In the genomic region with DNA sequence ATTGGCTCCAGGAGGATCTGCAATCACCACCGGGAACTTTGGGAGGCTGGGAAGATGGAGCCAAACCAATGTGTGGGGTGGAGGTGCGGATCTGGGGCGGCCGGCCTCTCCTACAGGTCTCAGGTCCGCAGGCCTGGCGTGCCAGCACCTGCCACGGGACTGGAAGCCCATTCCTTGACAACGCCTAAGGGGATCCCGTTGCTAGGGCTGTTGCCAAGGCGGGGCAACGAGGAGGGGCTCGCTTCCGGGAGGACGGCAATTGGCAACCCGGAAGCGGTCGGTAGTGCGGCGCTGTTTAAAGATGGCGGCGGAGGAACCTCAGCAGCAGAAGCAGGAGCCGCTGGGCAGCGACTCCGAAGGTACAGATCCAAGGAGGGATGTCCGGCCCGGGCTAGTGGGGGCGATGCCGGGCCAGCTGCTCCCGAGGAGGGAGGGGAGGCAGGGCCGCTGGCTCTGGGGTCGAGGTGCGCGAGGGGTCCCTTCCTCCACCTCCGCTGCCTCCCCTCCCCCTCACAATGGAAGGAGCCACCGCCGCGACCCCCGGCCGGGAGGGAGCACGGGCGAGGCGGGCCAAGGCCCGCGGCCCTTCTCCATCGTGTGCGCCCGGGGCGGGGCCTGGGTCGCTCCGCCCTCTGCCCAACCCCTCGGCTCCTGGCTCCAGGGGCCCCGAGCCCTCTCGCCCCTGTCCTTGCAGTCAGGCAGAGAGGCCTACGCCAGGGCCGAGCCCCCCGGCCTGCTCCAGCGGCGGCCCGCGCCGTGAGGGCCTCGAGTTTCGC, we compare ENCODE assay signal across 9 cellular contexts. TPM values are rescaled to one million over a fixed set of nuclear protein-coding genes. Genes with fewer than 3 reads are reported as not detected.
DNase-seq lines count a peak whose midpoint lies in the region; ATAC-seq and FAIRE-seq lines count a peak whose summit lies in the region.
"Had no signal": no experiment of that assay in that cellular context is flagged by ENCODE, and none has a peak within 500 bp of the region (broad histone marks: within the 10 kb centered on the region; RNA-seq: fewer than 3 reads in every experiment).

A gene with protein sequence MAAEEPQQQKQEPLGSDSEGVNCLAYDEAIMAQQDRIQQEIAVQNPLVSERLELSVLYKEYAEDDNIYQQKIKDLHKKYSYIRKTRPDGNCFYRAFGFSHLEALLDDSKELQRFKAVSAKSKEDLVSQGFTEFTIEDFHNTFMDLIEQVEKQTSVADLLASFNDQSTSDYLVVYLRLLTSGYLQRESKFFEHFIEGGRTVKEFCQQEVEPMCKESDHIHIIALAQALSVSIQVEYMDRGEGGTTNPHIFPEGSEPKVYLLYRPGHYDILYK (plus strand): TSS at position 283 of the 776 bp plus-strand sequence. CDS start 19 bp downstream, at position 302.

- peak; percentile 90 for ATAC-seq in HG03460 (IDR thresholded peaks at IDR 0.05; ENCODE audit: unreplicated experiment)
- ATAC-seq in left lobe of liver, result peak; percentile 93

- intact Hi-C loops in dendritic cell treated with granulocyte-macrophage colony-stimulating factor and Interleukin-4, amounts not matched to agents 40 ng/mL and 50 ng/mL, for 4 days (cut with micrococcal nuclease), result loop anchor here (1.0 kb wide), 1 partner anchor 12 kb away; a partner anchor contains a TSS

- FAIRE-seq in GM19239 (lab: Jason Lieb, UNC), result peak; percentile 94
- FAIRE-seq: TTC549 had no signal

- H3K4me1 Mint-ChIP-seq in dendritic cell treated with granulocyte-macrophage colony-stimulating factor and Interleukin-4, amounts not matched to agents 40 ng/mL and 50 ng/mL, for 4 days (ENCODE audit: low read depth), result peaks cover 42% of the 10 kb centered on the region

- H3K27me3 Mint-ChIP-seq in dendritic cell treated with granulocyte-macrophage colony-stimulating factor and Interleukin-4, amounts not matched to agents 40 ng/mL and 50 ng/mL, for 4 days, result no peaks in the 10 kb centered on the region

- no peaks in the 10 kb centered on the region for H3K9me3 Mint-ChIP-seq in dendritic cell treated with granulocyte-macrophage colony-stimulating factor and Interleukin-4, amounts not matched to agents 40 ng/mL and 50 ng/mL, for 4 days

- peak within 1 kb of the TSS; percentile 96 for H3K4me3 Mint-ChIP-seq in dendritic cell treated with granulocyte-macrophage colony-stimulating factor and Interleukin-4, amounts not matched to agents 40 ng/mL and 50 ng/mL, for 4 days

- peak within 1 kb of the TSS; percentile 97 for H3K27ac Mint-ChIP-seq in dendritic cell treated with granulocyte-macrophage colony-stimulating factor and Interleukin-4, amounts not matched to agents 40 ng/mL and 50 ng/mL, for 4 days

- DNase-seq in Ammon's horn (ENCODE audit: low spot score) (peak; percentile 94), GM19239 (ENCODE audit: insufficient read length, low spot score) (peak; percentile 98), NCI-H526 treated with DMSO at 0.1 percent for 48 hours (lab: John Stamatoyannopoulos, UW) (peak; percentile 95), left lobe of liver (ENCODE audit: low spot score) (peak; percentile 87)
- peak; percentile 82 for DNase-seq in activated CD4-positive, alpha-beta T cell treated with anti-CD3 and anti-CD28 coated beads, Interleukin-2, amount 50 U/mL, for 1 hour
- DNase-seq in stimulated activated CD4-positive, alpha-beta T cell treated with anti-CD3 and anti-CD28 coated beads, Interleukin-2, amount 100 ng/mL, for 4 hours (ENCODE audit: low read depth), result peak; percentile 83

- H3K36me3 Mint-ChIP-seq in dendritic cell treated with granulocyte-macrophage colony-stimulating factor and Interleukin-4, amounts not matched to agents 40 ng/mL and 50 ng/mL, for 4 days (ENCODE audit: low read depth), result peaks cover 47% of the 10 kb centered on the region

RNA-seq across cellular contexts. Expression of the gene that starts here (rescaled TPM):
- 22.8 TPM for total RNA-seq in left lobe of liver

Comparison
In these comparisons a context has a peak if more than half of its experiments do, and no peak if none do; other contexts are left out.
1. Peak in every context shown above with its lines: DNase-seq and ATAC-seq.